In the genomic region with DNA sequence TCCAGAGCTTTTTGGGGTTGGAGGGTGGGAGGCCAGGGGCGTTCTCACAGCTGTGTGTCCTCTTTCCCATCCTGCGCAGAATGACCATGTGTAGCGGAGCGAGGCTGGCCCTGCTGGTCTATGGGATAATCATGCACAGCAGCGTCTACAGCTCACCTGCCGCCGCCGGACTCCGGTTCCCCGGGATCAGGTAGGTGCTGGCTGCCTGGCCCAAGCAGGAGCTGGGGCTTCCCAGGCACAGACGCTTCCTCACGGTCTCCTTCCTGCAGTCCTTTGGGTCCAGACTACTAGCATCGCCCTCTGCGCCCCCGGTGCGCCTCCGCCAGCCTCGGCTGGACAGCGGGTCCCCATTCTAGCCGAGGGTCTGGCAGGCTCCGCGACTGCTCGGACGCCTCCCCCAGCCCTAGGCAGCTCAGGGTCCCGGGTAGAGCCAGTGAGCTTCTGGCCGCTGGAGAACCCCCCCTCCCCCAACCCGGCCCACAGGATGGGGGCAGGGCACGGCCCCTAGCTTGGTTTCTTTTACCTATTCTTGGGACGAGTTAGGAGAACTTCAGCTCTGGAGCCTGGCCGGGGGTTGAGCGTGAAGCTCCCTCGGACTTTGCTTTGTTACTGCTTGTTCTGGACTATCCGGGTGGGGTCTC, we compare ENCODE assay signal across 1 cellular context.
A peak's percentile ranks its signal among the peaks of the same experiment; 100 is the strongest.
TF ChIP-seq lines count a peak whose summit lies in the region.

No MANE protein-coding gene starts in this region.

TF ChIP-seq in H1, 55 proteins besides CTCF, POLR2A, EP300 and RAD21:
- TF ChIP-seq KDM1A (IDR thresholded peaks at IDR 0.05; ENCODE audit: borderline replicate concordance, low read length): no peak
- peak; percentile 67 for TF ChIP-seq SUZ12 (IDR thresholded peaks at IDR 0.05; ENCODE audit: low read length)
- TF ChIP-seq CEBPB (IDR thresholded peaks at IDR 0.05; ENCODE audit: low read depth, low read length): no peak
- TF ChIP-seq SIN3A (conservative IDR thresholded peaks at IDR 0.05 in 1 of 2, IDR thresholded peaks at IDR 0.05 in 1 of 2; ENCODE audit: low read depth in 1 of 2, low read length in 2 of 2): 0 out of 4 replicates have a peak, but pooled peaks of 1 of the 2 experiments have one; percentile 22
- TF ChIP-seq RBBP5 (IDR thresholded peaks at IDR 0.05; ENCODE audit: borderline replicate concordance, low read depth, low read length): 0 out of 2 replicates have a peak, but pooled peaks have one; percentile 18
- peak; percentile 69 for TF ChIP-seq EZH2 (IDR thresholded peaks at IDR 0.05; ENCODE audit: low read depth, low read length, severe bottlenecking)
- peak; percentile 17 for TF ChIP-seq KDM4A (IDR thresholded peaks at IDR 0.05; ENCODE audit: low read depth, low read length, severe bottlenecking)
